Comparison of ENCODE assay signal across 1 cellular context in the genomic region with DNA sequence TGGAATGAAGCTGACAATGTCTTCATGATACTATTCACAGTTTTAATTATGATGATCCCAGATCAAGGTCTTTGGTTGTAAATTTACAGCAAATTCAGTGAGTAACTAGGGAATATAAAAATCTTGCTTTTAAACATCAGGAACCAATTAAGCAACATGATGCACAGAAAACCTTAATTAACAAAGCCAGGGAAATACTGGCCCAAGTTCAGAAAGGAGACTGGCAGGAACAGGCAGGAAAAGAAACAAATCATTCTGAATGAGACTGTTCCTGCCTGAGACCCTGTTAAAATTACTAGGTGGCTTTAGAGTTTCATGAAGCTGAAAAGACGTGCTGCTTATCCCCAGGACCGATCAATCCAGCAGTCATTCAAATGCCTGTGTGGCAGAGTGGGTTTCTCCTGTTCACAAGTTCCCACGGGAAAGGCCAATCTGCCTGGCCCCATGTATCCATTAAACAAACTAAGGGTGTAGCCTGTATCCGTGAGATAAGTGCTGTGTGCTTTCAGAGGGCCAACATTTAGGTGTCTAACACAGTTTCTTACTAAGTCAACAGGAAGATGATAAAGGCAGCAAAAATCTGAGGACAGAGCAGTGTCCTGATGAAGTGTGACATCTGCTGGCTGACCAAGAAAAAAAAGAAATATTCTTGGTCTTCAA.
TF ChIP-seq lines count a peak whose summit lies in the region.

No MANE protein-coding gene starts in this region.

TF ChIP-seq in K562, 482 proteins besides CTCF, POLR2A, EP300 and RAD21 (continued from another document and continues in another):
- TF ChIP-seq, protein P1, sequence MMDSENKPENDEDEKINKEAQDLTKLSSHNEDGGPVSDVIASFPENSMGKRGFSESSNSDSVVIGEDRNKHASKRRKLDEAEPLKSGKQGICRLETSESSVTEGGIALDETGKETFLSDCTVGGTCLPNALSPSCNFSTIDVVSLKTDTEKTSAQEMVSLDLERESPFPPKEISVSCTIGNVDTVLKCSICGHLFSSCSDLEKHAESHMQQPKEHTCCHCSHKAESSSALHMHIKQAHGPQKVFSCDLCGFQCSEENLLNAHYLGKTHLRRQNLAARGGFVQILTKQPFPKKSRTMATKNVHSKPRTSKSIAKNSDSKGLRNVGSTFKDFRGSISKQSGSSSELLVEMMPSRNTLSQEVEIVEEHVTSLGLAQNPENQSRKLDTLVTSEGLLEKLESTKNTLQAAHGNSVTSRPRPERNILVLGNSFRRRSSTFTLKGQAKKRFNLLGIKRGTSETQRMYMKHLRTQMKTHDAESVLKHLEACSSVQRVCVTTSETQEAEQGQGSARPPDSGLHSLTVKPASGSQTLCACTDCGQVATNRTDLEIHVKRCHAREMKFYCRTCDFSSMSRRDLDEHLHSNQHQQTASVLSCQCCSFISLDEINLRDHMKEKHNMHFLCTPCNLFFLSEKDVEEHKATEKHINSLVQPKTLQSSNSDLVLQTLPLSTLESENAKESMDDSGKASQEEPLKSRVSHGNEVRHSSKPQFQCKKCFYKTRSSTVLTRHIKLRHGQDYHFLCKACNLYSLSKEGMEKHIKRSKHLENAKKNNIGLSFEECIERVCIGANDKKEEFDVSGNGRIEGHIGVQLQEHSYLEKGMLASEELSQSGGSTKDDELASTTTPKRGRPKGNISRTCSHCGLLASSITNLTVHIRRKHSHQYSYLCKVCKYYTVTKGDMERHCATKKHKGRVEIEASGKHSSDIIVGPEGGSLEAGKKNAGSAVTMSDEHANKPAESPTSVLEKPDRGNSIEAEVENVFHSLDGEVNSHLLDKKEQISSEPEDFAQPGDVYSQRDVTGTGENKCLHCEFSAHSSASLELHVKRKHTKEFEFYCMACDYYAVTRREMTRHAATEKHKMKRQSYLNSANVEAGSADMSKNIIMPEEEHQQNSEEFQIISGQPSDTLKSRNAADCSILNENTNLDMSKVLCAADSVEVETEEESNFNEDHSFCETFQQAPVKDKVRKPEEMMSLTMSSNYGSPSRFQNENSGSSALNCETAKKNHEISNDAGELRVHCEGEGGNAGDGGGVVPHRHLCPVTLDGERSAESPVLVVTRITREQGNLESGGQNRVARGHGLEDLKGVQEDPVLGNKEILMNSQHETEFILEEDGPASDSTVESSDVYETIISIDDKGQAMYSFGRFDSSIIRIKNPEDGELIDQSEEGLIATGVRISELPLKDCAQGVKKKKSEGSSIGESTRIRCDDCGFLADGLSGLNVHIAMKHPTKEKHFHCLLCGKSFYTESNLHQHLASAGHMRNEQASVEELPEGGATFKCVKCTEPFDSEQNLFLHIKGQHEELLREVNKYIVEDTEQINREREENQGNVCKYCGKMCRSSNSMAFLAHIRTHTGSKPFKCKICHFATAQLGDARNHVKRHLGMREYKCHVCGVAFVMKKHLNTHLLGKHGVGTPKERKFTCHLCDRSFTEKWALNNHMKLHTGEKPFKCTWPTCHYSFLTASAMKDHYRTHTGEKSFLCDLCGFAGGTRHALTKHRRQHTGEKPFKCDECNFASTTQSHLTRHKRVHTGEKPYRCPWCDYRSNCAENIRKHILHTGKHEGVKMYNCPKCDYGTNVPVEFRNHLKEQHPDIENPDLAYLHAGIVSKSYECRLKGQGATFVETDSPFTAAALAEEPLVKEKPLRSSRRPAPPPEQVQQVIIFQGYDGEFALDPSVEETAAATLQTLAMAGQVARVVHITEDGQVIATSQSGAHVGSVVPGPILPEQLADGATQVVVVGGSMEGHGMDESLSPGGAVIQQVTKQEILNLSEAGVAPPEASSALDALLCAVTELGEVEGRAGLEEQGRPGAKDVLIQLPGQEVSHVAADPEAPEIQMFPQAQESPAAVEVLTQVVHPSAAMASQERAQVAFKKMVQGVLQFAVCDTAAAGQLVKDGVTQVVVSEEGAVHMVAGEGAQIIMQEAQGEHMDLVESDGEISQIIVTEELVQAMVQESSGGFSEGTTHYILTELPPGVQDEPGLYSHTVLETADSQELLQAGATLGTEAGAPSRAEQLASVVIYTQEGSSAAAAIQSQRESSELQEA (IDR thresholded peaks at IDR 0.05; ENCODE audit: low read depth) = no peak
- peak; percentile 96 for TF ChIP-seq ARID1B (IDR thresholded peaks at IDR 0.05)
- peak; percentile 92 for TF ChIP-seq CBFA2T3 (IDR thresholded peaks at IDR 0.05)
- peak; percentile 76 for TF ChIP-seq FOXM1 (IDR thresholded peaks at IDR 0.05; ENCODE audit: low read depth)
- TF ChIP-seq FOXM1 (CRISPR knock-in tag; IDR thresholded peaks at IDR 0.05; ENCODE audit: low read depth) = no peak
- TF ChIP-seq SOX6 (IDR thresholded peaks at IDR 0.05) = peak; percentile 85
- peak; percentile 54; the same call in 1 of the 2 replicates for TF ChIP-seq ZEB2 (IDR thresholded peaks at IDR 0.05)
- TF ChIP-seq, protein P2, sequence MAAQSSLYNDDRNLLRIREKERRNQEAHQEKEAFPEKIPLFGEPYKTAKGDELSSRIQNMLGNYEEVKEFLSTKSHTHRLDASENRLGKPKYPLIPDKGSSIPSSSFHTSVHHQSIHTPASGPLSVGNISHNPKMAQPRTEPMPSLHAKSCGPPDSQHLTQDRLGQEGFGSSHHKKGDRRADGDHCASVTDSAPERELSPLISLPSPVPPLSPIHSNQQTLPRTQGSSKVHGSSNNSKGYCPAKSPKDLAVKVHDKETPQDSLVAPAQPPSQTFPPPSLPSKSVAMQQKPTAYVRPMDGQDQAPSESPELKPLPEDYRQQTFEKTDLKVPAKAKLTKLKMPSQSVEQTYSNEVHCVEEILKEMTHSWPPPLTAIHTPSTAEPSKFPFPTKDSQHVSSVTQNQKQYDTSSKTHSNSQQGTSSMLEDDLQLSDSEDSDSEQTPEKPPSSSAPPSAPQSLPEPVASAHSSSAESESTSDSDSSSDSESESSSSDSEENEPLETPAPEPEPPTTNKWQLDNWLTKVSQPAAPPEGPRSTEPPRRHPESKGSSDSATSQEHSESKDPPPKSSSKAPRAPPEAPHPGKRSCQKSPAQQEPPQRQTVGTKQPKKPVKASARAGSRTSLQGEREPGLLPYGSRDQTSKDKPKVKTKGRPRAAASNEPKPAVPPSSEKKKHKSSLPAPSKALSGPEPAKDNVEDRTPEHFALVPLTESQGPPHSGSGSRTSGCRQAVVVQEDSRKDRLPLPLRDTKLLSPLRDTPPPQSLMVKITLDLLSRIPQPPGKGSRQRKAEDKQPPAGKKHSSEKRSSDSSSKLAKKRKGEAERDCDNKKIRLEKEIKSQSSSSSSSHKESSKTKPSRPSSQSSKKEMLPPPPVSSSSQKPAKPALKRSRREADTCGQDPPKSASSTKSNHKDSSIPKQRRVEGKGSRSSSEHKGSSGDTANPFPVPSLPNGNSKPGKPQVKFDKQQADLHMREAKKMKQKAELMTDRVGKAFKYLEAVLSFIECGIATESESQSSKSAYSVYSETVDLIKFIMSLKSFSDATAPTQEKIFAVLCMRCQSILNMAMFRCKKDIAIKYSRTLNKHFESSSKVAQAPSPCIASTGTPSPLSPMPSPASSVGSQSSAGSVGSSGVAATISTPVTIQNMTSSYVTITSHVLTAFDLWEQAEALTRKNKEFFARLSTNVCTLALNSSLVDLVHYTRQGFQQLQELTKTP (IDR thresholded peaks at IDR 0.05; ENCODE audit: low read depth in 1 of 2, partially characterized antibody in 2 of 2) = peak in 1 of 2 experiments; percentile 16
- TF ChIP-seq, protein P3, sequence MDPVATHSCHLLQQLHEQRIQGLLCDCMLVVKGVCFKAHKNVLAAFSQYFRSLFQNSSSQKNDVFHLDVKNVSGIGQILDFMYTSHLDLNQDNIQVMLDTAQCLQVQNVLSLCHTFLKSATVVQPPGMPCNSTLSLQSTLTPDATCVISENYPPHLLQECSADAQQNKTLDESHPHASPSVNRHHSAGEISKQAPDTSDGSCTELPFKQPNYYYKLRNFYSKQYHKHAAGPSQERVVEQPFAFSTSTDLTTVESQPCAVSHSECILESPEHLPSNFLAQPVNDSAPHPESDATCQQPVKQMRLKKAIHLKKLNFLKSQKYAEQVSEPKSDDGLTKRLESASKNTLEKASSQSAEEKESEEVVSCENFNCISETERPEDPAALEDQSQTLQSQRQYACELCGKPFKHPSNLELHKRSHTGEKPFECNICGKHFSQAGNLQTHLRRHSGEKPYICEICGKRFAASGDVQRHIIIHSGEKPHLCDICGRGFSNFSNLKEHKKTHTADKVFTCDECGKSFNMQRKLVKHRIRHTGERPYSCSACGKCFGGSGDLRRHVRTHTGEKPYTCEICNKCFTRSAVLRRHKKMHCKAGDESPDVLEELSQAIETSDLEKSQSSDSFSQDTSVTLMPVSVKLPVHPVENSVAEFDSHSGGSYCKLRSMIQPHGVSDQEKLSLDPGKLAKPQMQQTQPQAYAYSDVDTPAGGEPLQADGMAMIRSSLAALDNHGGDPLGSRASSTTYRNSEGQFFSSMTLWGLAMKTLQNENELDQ (CRISPR knock-in tag; IDR thresholded peaks at IDR 0.05; ENCODE audit: borderline replicate concordance) = peak; percentile 32; the same call in 1 of the 2 replicates
- TF ChIP-seq DIDO1 (tag; IDR thresholded peaks at IDR 0.05; ENCODE audit: low read depth) = no peak
- peak; percentile 84 for TF ChIP-seq NCOR1 (IDR thresholded peaks at IDR 0.05)
- TF ChIP-seq MYC (IDR thresholded peaks at IDR 0.05; ENCODE audit: low read depth, low read length) = peak; percentile 41
- TF ChIP-seq MYC (CRISPR knock-in tag; IDR thresholded peaks at IDR 0.05; ENCODE audit: borderline replicate concordance, low read depth) = no peak
- TF ChIP-seq, protein P4, sequence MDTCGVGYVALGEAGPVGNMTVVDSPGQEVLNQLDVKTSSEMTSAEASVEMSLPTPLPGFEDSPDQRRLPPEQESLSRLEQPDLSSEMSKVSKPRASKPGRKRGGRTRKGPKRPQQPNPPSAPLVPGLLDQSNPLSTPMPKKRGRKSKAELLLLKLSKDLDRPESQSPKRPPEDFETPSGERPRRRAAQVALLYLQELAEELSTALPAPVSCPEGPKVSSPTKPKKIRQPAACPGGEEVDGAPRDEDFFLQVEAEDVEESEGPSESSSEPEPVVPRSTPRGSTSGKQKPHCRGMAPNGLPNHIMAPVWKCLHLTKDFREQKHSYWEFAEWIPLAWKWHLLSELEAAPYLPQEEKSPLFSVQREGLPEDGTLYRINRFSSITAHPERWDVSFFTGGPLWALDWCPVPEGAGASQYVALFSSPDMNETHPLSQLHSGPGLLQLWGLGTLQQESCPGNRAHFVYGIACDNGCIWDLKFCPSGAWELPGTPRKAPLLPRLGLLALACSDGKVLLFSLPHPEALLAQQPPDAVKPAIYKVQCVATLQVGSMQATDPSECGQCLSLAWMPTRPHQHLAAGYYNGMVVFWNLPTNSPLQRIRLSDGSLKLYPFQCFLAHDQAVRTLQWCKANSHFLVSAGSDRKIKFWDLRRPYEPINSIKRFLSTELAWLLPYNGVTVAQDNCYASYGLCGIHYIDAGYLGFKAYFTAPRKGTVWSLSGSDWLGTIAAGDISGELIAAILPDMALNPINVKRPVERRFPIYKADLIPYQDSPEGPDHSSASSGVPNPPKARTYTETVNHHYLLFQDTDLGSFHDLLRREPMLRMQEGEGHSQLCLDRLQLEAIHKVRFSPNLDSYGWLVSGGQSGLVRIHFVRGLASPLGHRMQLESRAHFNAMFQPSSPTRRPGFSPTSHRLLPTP (IDR thresholded peaks at IDR 0.05; ENCODE audit: borderline replicate concordance, extremely low read depth, insufficient read length) = no peak
- TF ChIP-seq, protein P5, sequence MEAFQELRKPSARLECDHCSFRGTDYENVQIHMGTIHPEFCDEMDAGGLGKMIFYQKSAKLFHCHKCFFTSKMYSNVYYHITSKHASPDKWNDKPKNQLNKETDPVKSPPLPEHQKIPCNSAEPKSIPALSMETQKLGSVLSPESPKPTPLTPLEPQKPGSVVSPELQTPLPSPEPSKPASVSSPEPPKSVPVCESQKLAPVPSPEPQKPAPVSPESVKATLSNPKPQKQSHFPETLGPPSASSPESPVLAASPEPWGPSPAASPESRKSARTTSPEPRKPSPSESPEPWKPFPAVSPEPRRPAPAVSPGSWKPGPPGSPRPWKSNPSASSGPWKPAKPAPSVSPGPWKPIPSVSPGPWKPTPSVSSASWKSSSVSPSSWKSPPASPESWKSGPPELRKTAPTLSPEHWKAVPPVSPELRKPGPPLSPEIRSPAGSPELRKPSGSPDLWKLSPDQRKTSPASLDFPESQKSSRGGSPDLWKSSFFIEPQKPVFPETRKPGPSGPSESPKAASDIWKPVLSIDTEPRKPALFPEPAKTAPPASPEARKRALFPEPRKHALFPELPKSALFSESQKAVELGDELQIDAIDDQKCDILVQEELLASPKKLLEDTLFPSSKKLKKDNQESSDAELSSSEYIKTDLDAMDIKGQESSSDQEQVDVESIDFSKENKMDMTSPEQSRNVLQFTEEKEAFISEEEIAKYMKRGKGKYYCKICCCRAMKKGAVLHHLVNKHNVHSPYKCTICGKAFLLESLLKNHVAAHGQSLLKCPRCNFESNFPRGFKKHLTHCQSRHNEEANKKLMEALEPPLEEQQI (IDR thresholded peaks at IDR 0.05) = peak; percentile 33; the same call in 1 of the 2 replicates
- peak; percentile 28; the same call in 1 of the 2 replicates for TF ChIP-seq SMAD4 (CRISPR knock-in tag; conservative IDR thresholded peaks at IDR 0.05)
- no peak for TF ChIP-seq TEAD1 (CRISPR knock-in tag; IDR thresholded peaks at IDR 0.05)
- TF ChIP-seq SMAD1 (IDR thresholded peaks at IDR 0.05; ENCODE audit: low read depth, low read length, partially characterized antibody) = peak; percentile 15
- peak in 1 of 2 experiments; percentile 33; a peak in 1 of 3 replicates for TF ChIP-seq CBX3 (IDR thresholded peaks at IDR 0.05; ENCODE audit: borderline replicate concordance in 1 of 2, low read length in 2 of 2)
- 0 out of 2 replicates have a peak, but pooled peaks have one; percentile 22 for TF ChIP-seq SMARCC2 (IDR thresholded peaks at IDR 0.05; ENCODE audit: low read depth)
- peak; percentile 41 for TF ChIP-seq MEIS2 (IDR thresholded peaks at IDR 0.05; ENCODE audit: partially characterized antibody)
- peak; percentile 48; the same call in 1 of the 2 replicates for TF ChIP-seq NFIC (IDR thresholded peaks at IDR 0.05)
- 0 out of 2 replicates have a peak, but pooled peaks have one; percentile 26 for TF ChIP-seq MYNN (IDR thresholded peaks at IDR 0.05)
- TF ChIP-seq MYNN (CRISPR knock-in tag; IDR thresholded peaks at IDR 0.05) = no peak
- no peak for TF ChIP-seq C11orf30 (IDR thresholded peaks at IDR 0.05; ENCODE audit: low read depth)
- peak; percentile 98 to 99 for TF ChIP-seq FOXA3 (CRISPR knock-in tag; conservative IDR thresholded peaks at IDR 0.05 in 1 of 2, IDR thresholded peaks at IDR 0.05 in 1 of 2)
- TF ChIP-seq ZNF766 (CRISPR knock-in tag; conservative IDR thresholded peaks at IDR 0.05) = peak; percentile 70
- no peak for TF ChIP-seq FOS (IDR thresholded peaks at IDR 0.05; ENCODE audit: extremely low read depth, insufficient read length)
- TF ChIP-seq, protein P6, sequence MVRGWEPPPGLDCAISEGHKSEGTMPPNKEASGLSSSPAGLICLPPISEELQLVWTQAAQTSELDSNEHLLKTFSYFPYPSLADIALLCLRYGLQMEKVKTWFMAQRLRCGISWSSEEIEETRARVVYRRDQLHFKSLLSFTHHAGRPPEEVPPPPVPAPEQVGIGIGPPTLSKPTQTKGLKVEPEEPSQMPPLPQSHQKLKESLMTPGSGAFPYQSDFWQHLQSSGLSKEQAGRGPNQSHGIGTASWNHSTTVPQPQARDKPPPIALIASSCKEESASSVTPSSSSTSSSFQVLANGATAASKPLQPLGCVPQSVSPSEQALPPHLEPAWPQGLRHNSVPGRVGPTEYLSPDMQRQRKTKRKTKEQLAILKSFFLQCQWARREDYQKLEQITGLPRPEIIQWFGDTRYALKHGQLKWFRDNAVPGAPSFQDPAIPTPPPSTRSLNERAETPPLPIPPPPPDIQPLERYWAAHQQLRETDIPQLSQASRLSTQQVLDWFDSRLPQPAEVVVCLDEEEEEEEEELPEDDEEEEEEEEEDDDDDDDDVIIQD (CRISPR knock-in tag; IDR thresholded peaks at IDR 0.05) = no peak
